In the genomic region with DNA sequence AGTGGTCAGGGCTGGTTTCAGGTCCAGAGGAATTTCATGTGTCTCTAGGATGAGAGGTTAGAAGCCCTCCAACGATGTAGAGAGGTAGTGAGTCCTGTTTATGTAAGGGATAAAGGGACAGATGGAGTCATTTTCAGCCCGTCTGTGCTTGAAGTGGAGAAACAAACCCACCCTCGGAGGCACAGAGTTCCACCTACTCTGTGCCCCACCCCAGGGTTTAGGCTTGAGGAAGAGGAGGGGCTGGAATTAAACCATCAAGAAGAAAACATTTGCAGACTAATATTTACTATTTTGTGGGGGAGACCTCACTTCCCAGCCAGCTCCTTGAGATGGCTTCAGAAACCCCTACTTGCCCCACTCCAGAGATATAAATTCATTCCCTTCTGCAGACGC, we compare ENCODE assay signal across 7 cellular contexts. TPM values are rescaled to one million over a fixed set of nuclear protein-coding genes. Genes with fewer than 3 reads are reported as not detected.
DNase-seq lines count a peak whose midpoint lies in the region; ATAC-seq and TF ChIP-seq lines count a peak whose summit lies in the region.

No MANE protein-coding gene starts in this region.

- H3K4me2 ChIP-seq in HCT116 (ENCODE audit: low read length) (peak overlapping the region; percentile 82), PC-9 (peak overlapping the region; percentile 73)

- H3K9me2 ChIP-seq in HCT116 (ENCODE audit: insufficient read depth) (no peaks in the 10 kb centered on the region), PC-9 (ENCODE audit: insufficient read depth) (no peaks in the 10 kb centered on the region)

- H3K36me3 ChIP-seq in HCT116 (ENCODE audit: control insufficient read depth in 1 of 2, insufficient read depth in 2 of 2, low read length in 2 of 2) (peaks cover 0 to 6% of the 10 kb centered on the region in 2 experiments; a peak in 2 of 4 replicates), PC-9 (ENCODE audit: low read depth) (peaks cover 13% of the 10 kb centered on the region; the same call in 1 of the 2 replicates), esophagus muscularis mucosa (no peaks in the 10 kb centered on the region), gastrocnemius medialis (no peaks in the 10 kb centered on the region)

- H3K79me2 ChIP-seq in HCT116 (ENCODE audit: insufficient read depth, low read length) (peaks cover 40% of the 10 kb centered on the region), PC-9 (ENCODE audit: low read depth) (peaks cover 39% of the 10 kb centered on the region)

- H3K27me3 ChIP-seq in HCT116 (ENCODE audit: insufficient read depth, low read length): no peaks in the 10 kb centered on the region
- H3K27me3 ChIP-seq in PC-9 (ENCODE audit: insufficient read depth, low read depth): no peaks in the 10 kb centered on the region
- no peaks in the 10 kb centered on the region for H3K27me3 ChIP-seq in esophagus muscularis mucosa
- peaks cover 0 to 3% (median 0%) of the 10 kb centered on the region in 3 donors for H3K27me3 ChIP-seq in gastrocnemius medialis

- CTCF ChIA-PET in HCT116 (lab: Charles Lee) (no interaction called here), PC-9 (lab: Charles Lee) (no interaction called here)

- BruUV-seq in HCT116 (replicated peaks; lab: Mats Ljungman, UMichigan) (no TSS peak), PC-9 (replicated peaks; lab: Mats Ljungman, UMichigan) (no TSS peak)

- TF ChIP-seq POLR2A in HCT116 (IDR thresholded peaks at IDR 0.05; ENCODE audit: borderline replicate concordance, extremely low read depth, insufficient read depth, insufficient read length): no peak
- no peak for TF ChIP-seq POLR2A in esophagus muscularis mucosa (IDR thresholded peaks at IDR 0.05; ENCODE audit: low read depth)
- no peak for TF ChIP-seq POLR2A in gastrocnemius medialis (IDR thresholded peaks at IDR 0.05)

- peaks cover 5 to 25% of the 10 kb centered on the region in 2 experiments for H3K4me1 ChIP-seq in HCT116 (ENCODE audit: control insufficient read depth in 1 of 2, insufficient read depth in 2 of 2, low read length in 2 of 2)
- peaks cover 10% of the 10 kb centered on the region; the same call in 1 of the 2 replicates for H3K4me1 ChIP-seq in PC-9 (replicated peaks; ENCODE audit: insufficient read depth)
- peaks cover 0 to 25% (median 23%) of the 10 kb centered on the region in 4 donors for H3K4me1 ChIP-seq in esophagus muscularis mucosa
- H3K4me1 ChIP-seq in gastrocnemius medialis: peaks cover 4 to 12% of the 10 kb centered on the region in 2 donors

- ATAC-seq in HCT116: no peak
- ATAC-seq in gastrocnemius medialis: no peak
- no peak for ATAC-seq in GM18873 (IDR thresholded peaks at IDR 0.05; ENCODE audit: low FRiP score, unreplicated experiment)
- ATAC-seq in GM18868 (IDR thresholded peaks at IDR 0.05; ENCODE audit: unreplicated experiment): no peak
- no peak for ATAC-seq in GM18502 (IDR thresholded peaks at IDR 0.05; ENCODE audit: poor library complexity, unreplicated experiment)

- TF ChIP-seq RAD21 in HCT116 (IDR thresholded peaks at IDR 0.05; ENCODE audit: low read depth): no peak

- no peaks in the 10 kb centered on the region for H3F3A ChIP-seq in PC-9 (ENCODE audit: insufficient read depth, low read depth)

- H3K9me3 ChIP-seq in HCT116 (ENCODE audit: control insufficient read depth in 1 of 2, insufficient read depth in 1 of 2, low read depth in 1 of 2, low read length in 2 of 2) (no peaks in the 10 kb centered on the region), PC-9 (ENCODE audit: insufficient read depth, low read depth) (no peaks in the 10 kb centered on the region), esophagus muscularis mucosa (no peaks in the 10 kb centered on the region), gastrocnemius medialis (no peaks in the 10 kb centered on the region)

- H3K4me3 ChIP-seq in HCT116 (replicated peaks in 1 of 2; ENCODE audit: low read depth in 1 of 2, low read length in 2 of 2) (peak overlapping the region; percentile 62 to 87), PC-9 (peak overlapping the region; percentile 64), esophagus muscularis mucosa (peak overlapping the region; percentile 62 to 73 (median 66)), gastrocnemius medialis (peak overlapping the region; percentile 61 to 78 (median 69))

- POLR2A ChIA-PET in HCT116 (lab: Charles Lee): no interaction called here
- POLR2A ChIA-PET in PC-9 (lab: Charles Lee; ENCODE audit: unreplicated experiment): no interaction called here

- H3K9ac ChIP-seq in HCT116 (ENCODE audit: low read length): peak overlapping the region; percentile 93

- intact Hi-C loops in HCT116 (cut with micrococcal nuclease): no loop called here
- intact Hi-C loops in PC-9 (cut with micrococcal nuclease; ENCODE audit: unreplicated experiment): no loop called here
- intact Hi-C loops in esophagus muscularis mucosa (cut with DNase I): loop anchor here (10.0 kb wide), 1 partner anchor 174 kb away; the partner anchor contains the start of gene WNK3
- intact Hi-C loops in gastrocnemius medialis (cut with DNase I; ENCODE audit: low total_unique reads): loop anchor here (2.0 kb wide), 1 partner anchor 32 kb away; the partner anchor contains the start of gene FGD1

- 43% methylated on average over 4 of the region's 4 CpGs for WGBS in esophagus muscularis mucosa

- H4K20me1 ChIP-seq in HCT116 (ENCODE audit: insufficient read depth) (no peaks in the 10 kb centered on the region), PC-9 (ENCODE audit: insufficient read depth) (no peaks in the 10 kb centered on the region)

- in situ Hi-C loops in gastrocnemius medialis (cut with MboI; ENCODE audit: low sequenced_read_pairs in 4 of 4): loop anchor here in 3 of 4 donors (25.0 kb wide), 2 partner anchors 342 to 492 kb away; partner anchors contain the start of genes FAM120C (in 2 of the 3) and PHF8 (in 2 of the 3)

- DNase-seq in HCT116 (ENCODE audit: low read depth, low spot score) (no peak), PC-9 (no peak), esophagus muscularis mucosa (ENCODE audit: extremely low spot score) (no peak), gastrocnemius medialis (no peak)

- TF ChIP-seq EP300 in esophagus muscularis mucosa (IDR thresholded peaks at IDR 0.05): no peak

- H2AFZ ChIP-seq in HCT116 (ENCODE audit: low read depth, low read length, poor library complexity, severe bottlenecking) (peak overlapping the region; percentile 26), PC-9 (peak overlapping the region; percentile 88)

- TF ChIP-seq CTCF in HCT116 (IDR thresholded peaks at IDR 0.05 in 2 of 3, conservative IDR thresholded peaks at IDR 0.05 in 1 of 3; ENCODE audit: borderline replicate concordance in 1 of 3, insufficient read depth in 1 of 3, low read depth in 2 of 3, low read length in 2 of 3): no peak
- no peak for TF ChIP-seq CTCF in PC-9 (conservative IDR thresholded peaks at IDR 0.05)
- TF ChIP-seq CTCF in esophagus muscularis mucosa (IDR thresholded peaks at IDR 0.05): no peak
- TF ChIP-seq CTCF in gastrocnemius medialis (IDR thresholded peaks at IDR 0.05 in 4 of 5, conservative IDR thresholded peaks at IDR 0.05 in 1 of 5): no peak

- H3K27ac ChIP-seq in HCT116 (ENCODE audit: low read depth, low read length) (peak overlapping the region; percentile 79), PC-9 (peak overlapping the region; percentile 64), esophagus muscularis mucosa (replicated peaks in 1 of 4) (peak overlapping the region; percentile 76 to 87 (median 80)), gastrocnemius medialis (peak overlapping the region; percentile 80 to 91 (median 84))

- RAD21 ChIA-PET in HCT116 (lab: Charles Lee; ENCODE audit: low non-redundant PET in 1 of 2, low total read pairs in 2 of 2, uncharacterized antibody in 2 of 2, unreplicated experiment in 2 of 2): no interaction called here

TF ChIP-seq in HCT116, 20 proteins besides CTCF, POLR2A, EP300 and RAD21 (continues in another document):
- no peak for TF ChIP-seq JUND (IDR thresholded peaks at IDR 0.05)
- no peak for TF ChIP-seq CEBPB (IDR thresholded peaks at IDR 0.05; ENCODE audit: low read depth)
- TF ChIP-seq EZH2phosphoT487 (IDR thresholded peaks at IDR 0.05; ENCODE audit: borderline replicate concordance): no peak
- no peak for TF ChIP-seq CBX3 (IDR thresholded peaks at IDR 0.05; ENCODE audit: low read depth)
- TF ChIP-seq MAX (IDR thresholded peaks at IDR 0.05): no peak
- TF ChIP-seq FOSL1 (IDR thresholded peaks at IDR 0.05; ENCODE audit: low read depth): no peak
- no peak for TF ChIP-seq YY1 (IDR thresholded peaks at IDR 0.05; ENCODE audit: extremely low read depth, insufficient replicate concordance, low read depth, low read length)
- TF ChIP-seq TCF7L2 (IDR thresholded peaks at IDR 0.05; ENCODE audit: borderline replicate concordance, extremely low read depth, insufficient read depth, insufficient read length): no peak
- no peak for TF ChIP-seq EGR1 (IDR thresholded peaks at IDR 0.05; ENCODE audit: low read depth)
- no peak for TF ChIP-seq SP1 (IDR thresholded peaks at IDR 0.05; ENCODE audit: low read depth)
- TF ChIP-seq ZNF274 (IDR thresholded peaks at IDR 0.05; ENCODE audit: low read depth, low read length): no peak
- no peak for TF ChIP-seq ZBTB33 (IDR thresholded peaks at IDR 0.05; ENCODE audit: extremely low read depth, insufficient replicate concordance, low read length)

RNA-seq across cellular contexts. Expression of gene GNL3L, which starts 0.9 kb away (rescaled TPM):
- total RNA-seq in HCT116 (2021; ENCODE audit: unreplicated experiment) (60.2 TPM), PC-9 (2021) (61.4 and 77.4 TPM in 2 replicates), esophagus muscularis mucosa (10 to 100 TPM; 22.0 to 29.6 (median 26.3) TPM), gastrocnemius medialis (10 to 100 TPM; 21.2 to 41.7 (median 34.9) TPM)
- polyA plus RNA-seq in HCT116 (2012): 17.4 and 22.0 TPM in 2 replicates

RNA-seq across cellular contexts. Expression of gene FGD1, which starts 33.1 kb away (rescaled TPM):
- 5.8 TPM for total RNA-seq in HCT116 (2021; ENCODE audit: unreplicated experiment)
- polyA plus RNA-seq in HCT116 (2012): 4.1 and 5.0 TPM in 2 replicates
- 20.3 and 23.5 TPM in 2 replicates for total RNA-seq in PC-9 (2021)
- 10 to 100 TPM in 1 of 4 donors, 1 to 10 TPM in 3; 3.7 to 11.4 (median 6.3) TPM for total RNA-seq in esophagus muscularis mucosa
- 1 to 10 TPM in 3 of 4 donors, under 1 TPM in 1; 0.98 to 1.1 (median 1.0) TPM for total RNA-seq in gastrocnemius medialis

Comparison
In these comparisons a context has a peak if more than half of its experiments do, and no peak if none do; other contexts are left out.
1. intact Hi-C loops: an anchor here in esophagus muscularis mucosa (10.0 kb wide) and gastrocnemius medialis (2.0 kb wide); none called in HCT116 and PC-9.